In genomic region chr2:74333175-74333574, GRCh38 we compare ENCODE assay signal across 9 cellular contexts. TPM values are rescaled to one million over a fixed set of nuclear protein-coding genes. Genes with fewer than 3 reads are reported as not detected.
DNase-seq lines count a peak whose midpoint lies in the region; ATAC-seq, FAIRE-seq and TF ChIP-seq lines count a peak whose summit lies in the region.
"Had no signal": no experiment of that assay in that cellular context is flagged by ENCODE, and none has a peak within 500 bp of the region (broad histone marks: within the 10 kb centered on the region; RNA-seq: fewer than 3 reads in every experiment).

No MANE protein-coding gene starts in this region.

- TF ChIP-seq CTCF in cardiac fibroblast (IDR thresholded peaks at IDR 0.05; ENCODE audit: low read depth, low read length) = peak; percentile 65
- peak; percentile 72 for TF ChIP-seq CTCF in osteoblast (IDR thresholded peaks at IDR 0.05; ENCODE audit: extremely low read depth, low read depth, low read length)

- no peak overlapping the region for H3K4me3 ChIP-seq in cardiac fibroblast (replicated peaks in 1 of 2; ENCODE audit: low read depth in 2 of 2, low read length in 2 of 2)
- H3K4me3 ChIP-seq in osteoblast (ENCODE audit: insufficient read depth, low read length) = no peak overlapping the region
- no peak overlapping the region for H3K4me3 ChIP-seq in effector memory CD4-positive, alpha-beta T cell (ENCODE audit: insufficient read depth, low read depth, low read length, poor library complexity, severe bottlenecking)

- no peak overlapping the region for H3K27ac ChIP-seq in osteoblast (ENCODE audit: low read depth, low read length)
- H3K27ac ChIP-seq in effector memory CD4-positive, alpha-beta T cell (ENCODE audit: insufficient read depth, low read length, poor library complexity, severe bottlenecking) = no peak overlapping the region

- H3K36me3 ChIP-seq in osteoblast (ENCODE audit: insufficient read depth, low read length) = no peaks in the 10 kb centered on the region
- peaks cover 17% of the 10 kb centered on the region for H3K36me3 ChIP-seq in effector memory CD4-positive, alpha-beta T cell (ENCODE audit: control insufficient read depth, insufficient read depth, low read length)

- no peaks in the 10 kb centered on the region for H4K20me1 ChIP-seq in osteoblast (ENCODE audit: insufficient read depth, low read length)

- no peak overlapping the region for H2AFZ ChIP-seq in osteoblast (ENCODE audit: low read length)

- DNase-seq in GM04504 (ENCODE audit: low read depth) = peak; percentile 14
- peak; percentile 30 for DNase-seq in NCI-H460 (ENCODE audit: extremely low read depth, low read depth)
- peak; percentile 66 to 68 for DNase-seq in cardiac fibroblast (ENCODE audit: low read depth in 2 of 2)
- DNase-seq in osteoblast (ENCODE audit: insufficient read length, low spot score, missing footprints) = no peak
- DNase-seq in effector memory CD4-positive, alpha-beta T cell = no peak

- H3K4me2 ChIP-seq in osteoblast (ENCODE audit: insufficient read depth, low read length) = no peak overlapping the region

- no peaks in the 10 kb centered on the region for H3K4me1 ChIP-seq in osteoblast (ENCODE audit: insufficient read depth, low read length)
- peaks cover 5% of the 10 kb centered on the region for H3K4me1 ChIP-seq in effector memory CD4-positive, alpha-beta T cell (ENCODE audit: control insufficient read depth, insufficient read depth, low read length, poor library complexity, severe bottlenecking)

- peak; percentile 29 for FAIRE-seq in A204.1 (lab: Jason Lieb, UNC)
- FAIRE-seq: colon had no signal

- H3K79me2 ChIP-seq in osteoblast (ENCODE audit: insufficient read depth, low read length) = no peaks in the 10 kb centered on the region

- H3K27me3 ChIP-seq in osteoblast (ENCODE audit: insufficient read depth, low read length) = no peaks in the 10 kb centered on the region
- H3K27me3 ChIP-seq in effector memory CD4-positive, alpha-beta T cell (replicated peaks; ENCODE audit: control insufficient read depth, insufficient read depth, low read length, poor library complexity, severe bottlenecking) = no peaks in the 10 kb centered on the region

- no peaks in the 10 kb centered on the region for H3K9me3 ChIP-seq in osteoblast (ENCODE audit: low read depth, low read length)
- no peaks in the 10 kb centered on the region for H3K9me3 ChIP-seq in effector memory CD4-positive, alpha-beta T cell (ENCODE audit: control insufficient read depth, low read length)

- no peak for ATAC-seq in GM21360 (IDR thresholded peaks at IDR 0.05; ENCODE audit: unreplicated experiment)
- no peak for ATAC-seq in GM21786 (IDR thresholded peaks at IDR 0.05; ENCODE audit: unreplicated experiment)

RNA-seq across cellular contexts. Expression of gene SLC4A5, which starts 10.0 kb away (rescaled TPM):
- 0.40 and 1.6 TPM in 2 replicates for total RNA-seq in NCI-H460 (2014; rRNA removed; shearing (Covaris generic))
- polyA plus RNA-seq in NCI-H460 (2014; cell fraction: nucleus; rRNA removed) = 1.7 TPM in 1 of 2 replicates, not detected in the other
- 0.36 and 2.7 TPM in 2 replicates for total RNA-seq in osteoblast

RNA-seq across cellular contexts. Expression of gene DCTN1, which starts 46.9 kb away (rescaled TPM):
- total RNA-seq in NCI-H460 (2014; rRNA removed; shearing (Covaris generic)) = 39.8 and 52.1 TPM in 2 replicates
- polyA plus RNA-seq in NCI-H460 (2014; cell fraction: nucleus; rRNA removed) = 57.0 and 63.0 TPM in 2 replicates
- 135 and 177 TPM in 2 replicates for total RNA-seq in osteoblast

Comparison
In these comparisons a context has a peak if more than half of its experiments do, and no peak if none do; other contexts are left out.
1. DNase-seq: peak in GM04504 (single experiment), NCI-H460 (single experiment) and cardiac fibroblast (2 of 2); none in osteoblast (single experiment) and effector memory CD4-positive, alpha-beta T cell (0 of 3).